Comparison of ENCODE assay signal across 1 cellular context in the genomic region with DNA sequence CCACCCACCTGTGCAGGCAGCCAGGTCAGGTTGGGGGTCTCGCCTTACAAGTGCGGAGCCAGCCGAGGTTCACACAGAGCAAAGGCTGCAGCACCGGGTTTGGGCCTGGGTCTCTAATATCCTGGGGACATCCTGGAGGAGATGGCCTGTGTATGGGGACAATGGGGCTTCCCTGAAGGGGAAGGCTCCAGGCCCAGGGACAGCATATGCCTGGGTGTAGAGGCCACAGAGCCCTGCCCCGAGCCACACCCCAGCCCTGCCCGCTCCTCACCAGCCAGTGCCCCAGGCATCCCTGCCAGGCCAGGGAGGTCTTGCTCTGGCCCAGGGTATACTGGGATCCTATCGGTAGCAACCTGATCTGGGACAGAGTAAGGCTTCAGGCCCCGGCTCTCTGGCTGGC.
TF ChIP-seq lines count a peak whose summit lies in the region.

No MANE protein-coding gene starts in this region.

TF ChIP-seq in GM23338, 12 proteins besides CTCF, POLR2A, EP300 and RAD21 (continued from another document):
- TF ChIP-seq, protein P1, sequence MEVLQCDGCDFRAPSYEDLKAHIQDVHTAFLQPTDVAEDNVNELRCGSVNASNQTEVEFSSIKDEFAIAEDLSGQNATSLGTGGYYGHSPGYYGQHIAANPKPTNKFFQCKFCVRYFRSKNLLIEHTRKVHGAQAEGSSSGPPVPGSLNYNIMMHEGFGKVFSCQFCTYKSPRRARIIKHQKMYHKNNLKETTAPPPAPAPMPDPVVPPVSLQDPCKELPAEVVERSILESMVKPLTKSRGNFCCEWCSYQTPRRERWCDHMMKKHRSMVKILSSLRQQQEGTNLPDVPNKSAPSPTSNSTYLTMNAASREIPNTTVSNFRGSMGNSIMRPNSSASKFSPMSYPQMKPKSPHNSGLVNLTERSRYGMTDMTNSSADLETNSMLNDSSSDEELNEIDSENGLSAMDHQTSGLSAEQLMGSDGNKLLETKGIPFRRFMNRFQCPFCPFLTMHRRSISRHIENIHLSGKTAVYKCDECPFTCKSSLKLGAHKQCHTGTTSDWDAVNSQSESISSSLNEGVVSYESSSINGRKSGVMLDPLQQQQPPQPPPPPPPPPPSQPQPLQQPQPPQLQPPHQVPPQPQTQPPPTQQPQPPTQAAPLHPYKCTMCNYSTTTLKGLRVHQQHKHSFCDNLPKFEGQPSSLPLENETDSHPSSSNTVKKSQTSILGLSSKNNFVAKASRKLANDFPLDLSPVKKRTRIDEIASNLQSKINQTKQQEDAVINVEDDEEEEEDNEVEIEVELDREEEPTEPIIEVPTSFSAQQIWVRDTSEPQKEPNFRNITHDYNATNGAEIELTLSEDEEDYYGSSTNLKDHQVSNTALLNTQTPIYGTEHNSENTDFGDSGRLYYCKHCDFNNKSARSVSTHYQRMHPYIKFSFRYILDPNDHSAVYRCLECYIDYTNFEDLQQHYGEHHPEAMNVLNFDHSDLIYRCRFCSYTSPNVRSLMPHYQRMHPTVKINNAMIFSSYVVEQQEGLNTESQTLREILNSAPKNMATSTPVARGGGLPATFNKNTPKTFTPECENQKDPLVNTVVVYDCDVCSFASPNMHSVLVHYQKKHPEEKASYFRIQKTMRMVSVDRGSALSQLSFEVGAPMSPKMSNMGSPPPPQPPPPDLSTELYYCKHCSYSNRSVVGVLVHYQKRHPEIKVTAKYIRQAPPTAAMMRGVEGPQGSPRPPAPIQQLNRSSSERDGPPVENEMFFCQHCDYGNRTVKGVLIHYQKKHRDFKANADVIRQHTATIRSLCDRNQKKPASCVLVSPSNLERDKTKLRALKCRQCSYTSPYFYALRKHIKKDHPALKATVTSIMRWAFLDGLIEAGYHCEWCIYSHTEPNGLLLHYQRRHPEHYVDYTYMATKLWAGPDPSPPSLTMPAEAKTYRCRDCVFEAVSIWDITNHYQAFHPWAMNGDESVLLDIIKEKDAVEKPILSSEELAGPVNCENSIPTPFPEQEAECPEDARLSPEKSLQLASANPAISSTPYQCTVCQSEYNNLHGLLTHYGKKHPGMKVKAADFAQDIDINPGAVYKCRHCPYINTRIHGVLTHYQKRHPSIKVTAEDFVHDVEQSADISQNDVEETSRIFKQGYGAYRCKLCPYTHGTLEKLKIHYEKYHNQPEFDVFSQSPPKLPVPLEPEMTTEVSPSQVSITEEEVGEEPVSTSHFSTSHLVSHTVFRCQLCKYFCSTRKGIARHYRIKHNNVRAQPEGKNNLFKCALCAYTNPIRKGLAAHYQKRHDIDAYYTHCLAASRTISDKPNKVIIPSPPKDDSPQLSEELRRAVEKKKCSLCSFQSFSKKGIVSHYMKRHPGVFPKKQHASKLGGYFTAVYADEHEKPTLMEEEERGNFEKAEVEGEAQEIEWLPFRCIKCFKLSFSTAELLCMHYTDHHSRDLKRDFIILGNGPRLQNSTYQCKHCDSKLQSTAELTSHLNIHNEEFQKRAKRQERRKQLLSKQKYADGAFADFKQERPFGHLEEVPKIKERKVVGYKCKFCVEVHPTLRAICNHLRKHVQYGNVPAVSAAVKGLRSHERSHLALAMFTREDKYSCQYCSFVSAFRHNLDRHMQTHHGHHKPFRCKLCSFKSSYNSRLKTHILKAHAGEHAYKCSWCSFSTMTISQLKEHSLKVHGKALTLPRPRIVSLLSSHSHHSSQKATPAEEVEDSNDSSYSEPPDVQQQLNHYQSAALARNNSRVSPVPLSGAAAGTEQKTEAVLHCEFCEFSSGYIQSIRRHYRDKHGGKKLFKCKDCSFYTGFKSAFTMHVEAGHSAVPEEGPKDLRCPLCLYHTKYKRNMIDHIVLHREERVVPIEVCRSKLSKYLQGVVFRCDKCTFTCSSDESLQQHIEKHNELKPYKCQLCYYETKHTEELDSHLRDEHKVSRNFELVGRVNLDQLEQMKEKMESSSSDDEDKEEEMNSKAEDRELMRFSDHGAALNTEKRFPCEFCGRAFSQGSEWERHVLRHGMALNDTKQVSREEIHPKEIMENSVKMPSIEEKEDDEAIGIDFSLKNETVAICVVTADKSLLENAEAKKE (CRISPR knock-in tag; IDR thresholded peaks at IDR 0.05) = no peak
- TF ChIP-seq EZH2 (IDR thresholded peaks at IDR 0.05; ENCODE audit: low read depth, unreplicated experiment) (no peak), ZNF114 (CRISPR knock-in tag; IDR thresholded peaks at IDR 0.05) (no peak)
- TF ChIP-seq, protein P2, sequence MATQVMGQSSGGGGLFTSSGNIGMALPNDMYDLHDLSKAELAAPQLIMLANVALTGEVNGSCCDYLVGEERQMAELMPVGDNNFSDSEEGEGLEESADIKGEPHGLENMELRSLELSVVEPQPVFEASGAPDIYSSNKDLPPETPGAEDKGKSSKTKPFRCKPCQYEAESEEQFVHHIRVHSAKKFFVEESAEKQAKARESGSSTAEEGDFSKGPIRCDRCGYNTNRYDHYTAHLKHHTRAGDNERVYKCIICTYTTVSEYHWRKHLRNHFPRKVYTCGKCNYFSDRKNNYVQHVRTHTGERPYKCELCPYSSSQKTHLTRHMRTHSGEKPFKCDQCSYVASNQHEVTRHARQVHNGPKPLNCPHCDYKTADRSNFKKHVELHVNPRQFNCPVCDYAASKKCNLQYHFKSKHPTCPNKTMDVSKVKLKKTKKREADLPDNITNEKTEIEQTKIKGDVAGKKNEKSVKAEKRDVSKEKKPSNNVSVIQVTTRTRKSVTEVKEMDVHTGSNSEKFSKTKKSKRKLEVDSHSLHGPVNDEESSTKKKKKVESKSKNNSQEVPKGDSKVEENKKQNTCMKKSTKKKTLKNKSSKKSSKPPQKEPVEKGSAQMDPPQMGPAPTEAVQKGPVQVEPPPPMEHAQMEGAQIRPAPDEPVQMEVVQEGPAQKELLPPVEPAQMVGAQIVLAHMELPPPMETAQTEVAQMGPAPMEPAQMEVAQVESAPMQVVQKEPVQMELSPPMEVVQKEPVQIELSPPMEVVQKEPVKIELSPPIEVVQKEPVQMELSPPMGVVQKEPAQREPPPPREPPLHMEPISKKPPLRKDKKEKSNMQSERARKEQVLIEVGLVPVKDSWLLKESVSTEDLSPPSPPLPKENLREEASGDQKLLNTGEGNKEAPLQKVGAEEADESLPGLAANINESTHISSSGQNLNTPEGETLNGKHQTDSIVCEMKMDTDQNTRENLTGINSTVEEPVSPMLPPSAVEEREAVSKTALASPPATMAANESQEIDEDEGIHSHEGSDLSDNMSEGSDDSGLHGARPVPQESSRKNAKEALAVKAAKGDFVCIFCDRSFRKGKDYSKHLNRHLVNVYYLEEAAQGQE (IDR thresholded peaks at IDR 0.05; ENCODE audit: unreplicated experiment) = no peak
